Comparison of ENCODE assay signal across 8 cellular contexts in genomic region chr11:77066229-77067023, GRCh38. TPM values are rescaled to one million over a fixed set of nuclear protein-coding genes. Genes with fewer than 3 reads are reported as not detected.
DNase-seq lines count a peak whose midpoint lies in the region; ATAC-seq and TF ChIP-seq lines count a peak whose summit lies in the region.

CAPN5 (plus strand) TSS chr11:77066971; CDS start chr11:77084887, 17,916 bp downstream.

- H3K27ac Mint-ChIP-seq in central memory CD8-positive, alpha-beta T cell (ENCODE audit: low read depth), result peak within 1 kb of the TSS; percentile 72

- peak within 1 kb of the TSS; percentile 84 for H3K4me3 Mint-ChIP-seq in central memory CD8-positive, alpha-beta T cell

- ATAC-seq in GM18868 (IDR thresholded peaks at IDR 0.05; ENCODE audit: unreplicated experiment) (peak; percentile 93), HG03103 (IDR thresholded peaks at IDR 0.05; ENCODE audit: low read depth, unreplicated experiment) (peak; percentile 84)
- peak; percentile 87 for ATAC-seq in central memory CD8-positive, alpha-beta T cell (replicated peaks; ENCODE audit: extremely low read depth, poor library complexity, severe bottlenecking)

- peak within 1 kb of the TSS; percentile 63 for H3K4me3 ChIP-seq in kidney epithelial cell (ENCODE audit: low read depth, low read length)

- peak; percentile 33 for TF ChIP-seq CTCF in kidney epithelial cell (IDR thresholded peaks at IDR 0.05; ENCODE audit: insufficient read depth, low read length, poor library complexity, severe bottlenecking)

- peaks cover 7% of the 10 kb centered on the region for H3K36me3 Mint-ChIP-seq in central memory CD8-positive, alpha-beta T cell (ENCODE audit: insufficient read depth)

- H3K4me1 Mint-ChIP-seq in central memory CD8-positive, alpha-beta T cell, result peaks cover 11% of the 10 kb centered on the region

- no peaks in the 10 kb centered on the region for H3K36me3 ChIP-seq in kidney epithelial cell (ENCODE audit: control insufficient read depth, insufficient read depth, low read length)

- H3K9me3 Mint-ChIP-seq in central memory CD8-positive, alpha-beta T cell, result no peaks in the 10 kb centered on the region

- no peaks in the 10 kb centered on the region for H3K27me3 Mint-ChIP-seq in central memory CD8-positive, alpha-beta T cell

- DNase-seq in AG08395 (ENCODE audit: low spot score) (peak; percentile 99), NCI-H2227 (lab: John Stamatoyannopoulos, UW; ENCODE audit: unreplicated experiment) (peak; percentile 97), kidney epithelial cell (ENCODE audit: low read depth) (peak; percentile 51)
- peak; percentile 75 for DNase-seq in activated CD4-positive, CD25-positive, alpha-beta regulatory T cell treated with anti-CD3 and anti-CD28 coated beads, Interleukin-2, amount 50 U/mL, for 16 hours (ENCODE audit: low read depth, low spot score)
- DNase-seq in central memory CD8-positive, alpha-beta T cell (ENCODE audit: low spot score in 2 of 2), result peak; percentile 71 to 79
- peak; percentile 74 to 86 for DNase-seq in stimulated activated CD4-positive, alpha-beta T cell treated with anti-CD3 and anti-CD28 coated beads, Interleukin-15, amount 100 ng/mL, for 1 hour (ENCODE audit: low read depth in 1 of 2, low spot score in 1 of 2)

- no peaks in the 10 kb centered on the region for H3K27me3 ChIP-seq in kidney epithelial cell (ENCODE audit: control insufficient read depth, insufficient read depth, low read length)

RNA-seq across cellular contexts. Expression of gene CAPN5, which starts in this region (rescaled TPM):
- 7.8 and 9.7 TPM in 2 replicates for total RNA-seq in kidney epithelial cell

Comparison
In these comparisons a context has a peak if more than half of its experiments do, and no peak if none do; other contexts are left out.
1. Peak in every context shown above with its lines: DNase-seq, ATAC-seq and H3K4me3 ChIP-seq.